19 cellular contexts compared by ENCODE assay signal in the genomic region with DNA sequence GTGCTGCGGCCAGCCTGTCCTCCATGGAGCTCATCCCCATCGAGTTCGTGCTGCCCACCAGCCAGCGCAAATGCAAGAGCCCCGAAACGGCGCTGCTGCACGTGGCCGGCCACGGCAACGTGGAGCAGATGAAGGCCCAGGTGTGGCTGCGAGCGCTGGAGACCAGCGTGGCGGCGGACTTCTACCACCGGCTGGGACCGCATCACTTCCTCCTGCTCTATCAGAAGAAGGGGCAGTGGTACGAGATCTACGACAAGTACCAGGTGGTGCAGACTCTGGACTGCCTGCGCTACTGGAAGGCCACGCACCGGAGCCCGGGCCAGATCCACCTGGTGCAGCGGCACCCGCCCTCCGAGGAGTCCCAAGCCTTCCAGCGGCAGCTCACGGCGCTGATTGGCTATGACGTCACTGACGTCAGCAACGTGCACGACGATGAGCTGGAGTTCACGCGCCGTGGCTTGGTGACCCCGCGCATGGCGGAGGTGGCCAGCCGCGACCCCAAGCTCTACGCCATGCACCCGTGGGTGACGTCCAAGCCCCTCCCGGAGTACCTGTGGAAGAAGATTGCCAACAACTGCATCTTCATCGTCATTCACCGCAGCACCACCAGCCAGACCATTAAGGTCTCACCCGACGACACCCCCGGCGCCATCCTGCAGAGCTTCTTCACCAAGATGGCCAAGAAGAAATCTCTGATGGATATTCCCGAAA. TPM values are rescaled to one million over a fixed set of nuclear protein-coding genes. Genes with fewer than 3 reads are reported as not detected.
DNase-seq lines count a peak whose midpoint lies in the region; ATAC-seq and TF ChIP-seq lines count a peak whose summit lies in the region.
"Had no signal": no experiment of that assay in that cellular context is flagged by ENCODE, and none has a peak within 500 bp of the region (broad histone marks: within the 10 kb centered on the region; RNA-seq: fewer than 3 reads in every experiment).

No MANE protein-coding gene starts in this region.

- H3K4me3 ChIP-seq in BLaER1 treated with 17β-estradiol and CSF1 and Interleukin-3, amounts not matched to agents 10 nM and 100 nM, result peak overlapping the region; percentile 69 to 91 (median 82)
- H3K4me3 ChIP-seq in GM06990 (replicated peaks; ENCODE audit: low read depth, low read length), result peak overlapping the region; percentile 65
- H3K4me3 ChIP-seq: colonic mucosa had no signal

- peaks cover 42% of the 10 kb centered on the region for H3K36me3 Mint-ChIP-seq in activated naive CD8-positive, alpha-beta T cell treated with anti-CD3 and anti-CD28 coated beads, Interleukin-2, amount 10 ng/mL, durations not matched to agents 7 days and 5 days
- peaks cover 17% of the 10 kb centered on the region for H3K36me3 Mint-ChIP-seq in natural killer cell treated with Interleukin-12 subunit alpha and Interleukin-12 subunit beta and Interleukin-15 and Interleukin-18, amount 100 ng/mL, for 72 hours

- H3K4me1 ChIP-seq in BLaER1 treated with 17β-estradiol and CSF1 and Interleukin-3, amounts not matched to agents 10 nM and 100 nM, result peaks cover 65 to 77% (median 74%) of the 10 kb centered on the region in 10 experiments
- H3K4me1 ChIP-seq: colonic mucosa had no signal

- ATAC-seq in activated naive CD8-positive, alpha-beta T cell treated with anti-CD3 and anti-CD28 coated beads, Interleukin-2, amount 10 ng/mL, durations not matched to agents 7 days and 5 days (ENCODE audit: low read depth), result no peak
- no peak for ATAC-seq in natural killer cell treated with Interleukin-12 subunit alpha and Interleukin-12 subunit beta and Interleukin-15 and Interleukin-18, amount 100 ng/mL, for 72 hours

- peak overlapping the region; percentile 58 for H3K4me3 Mint-ChIP-seq in activated naive CD8-positive, alpha-beta T cell treated with anti-CD3 and anti-CD28 coated beads, Interleukin-2, amount 10 ng/mL, durations not matched to agents 7 days and 5 days
- peak overlapping the region; percentile 95 for H3K4me3 Mint-ChIP-seq in natural killer cell treated with Interleukin-12 subunit alpha and Interleukin-12 subunit beta and Interleukin-15 and Interleukin-18, amount 100 ng/mL, for 72 hours

- H3K27ac ChIP-seq in BLaER1 treated with 17β-estradiol and CSF1 and Interleukin-3, amounts not matched to agents 10 nM and 100 nM, result peak overlapping the region; percentile 82 to 97 (median 93); a peak in 20 of 22 replicates
- H3K27ac ChIP-seq: colonic mucosa had no signal

- in situ Hi-C loops in GM13977 (cut with MboI; ENCODE audit: low pct_unique_long_range_greater_than_20kb, low sequenced_read_pairs, unreplicated experiment), result no loop called here

- no peaks in the 10 kb centered on the region for H3K27me3 ChIP-seq in BLaER1 treated with 17β-estradiol and CSF1 and Interleukin-3, amounts not matched to agents 10 nM and 100 nM
- no peaks in the 10 kb centered on the region for H3K27me3 ChIP-seq in GM06990 (replicated peaks; ENCODE audit: control insufficient read depth, insufficient read depth, low read length)
- H3K27me3 ChIP-seq: colonic mucosa had no signal

- peaks cover 35 to 57% (median 49%) of the 10 kb centered on the region in 11 experiments for H3K36me3 ChIP-seq in BLaER1 treated with 17β-estradiol and CSF1 and Interleukin-3, amounts not matched to agents 10 nM and 100 nM
- peaks cover 10% of the 10 kb centered on the region for H3K36me3 ChIP-seq in GM06990 (ENCODE audit: control insufficient read depth, insufficient read depth, low read length)
- H3K36me3 ChIP-seq: colonic mucosa had no signal

- peaks cover 0 to 33% (median 22%) of the 10 kb centered on the region in 11 experiments; a peak in 17 of 22 replicates for H3K9me3 ChIP-seq in BLaER1 treated with 17β-estradiol and CSF1 and Interleukin-3, amounts not matched to agents 10 nM and 100 nM (replicated peaks in 1 of 11)
- H3K9me3 ChIP-seq: colonic mucosa had no signal

- H4K20me1 ChIP-seq in BLaER1 treated with 17β-estradiol and CSF1 and Interleukin-3, amounts not matched to agents 10 nM and 100 nM, result peaks cover 0 to 25% (median 9%) of the 10 kb centered on the region in 11 experiments; a peak in 6 of 22 replicates

- H3K4me1 Mint-ChIP-seq in activated naive CD8-positive, alpha-beta T cell treated with anti-CD3 and anti-CD28 coated beads, Interleukin-2, amount 10 ng/mL, durations not matched to agents 7 days and 5 days, result peaks cover 52% of the 10 kb centered on the region
- peaks cover 59 to 63% of the 10 kb centered on the region in 2 donors for H3K4me1 Mint-ChIP-seq in natural killer cell treated with Interleukin-12 subunit alpha and Interleukin-12 subunit beta and Interleukin-15 and Interleukin-18, amount 100 ng/mL, for 72 hours (ENCODE audit: low read depth in 2 of 2)

- H3K9me3 Mint-ChIP-seq in activated naive CD8-positive, alpha-beta T cell treated with anti-CD3 and anti-CD28 coated beads, Interleukin-2, amount 10 ng/mL, durations not matched to agents 7 days and 5 days, result peaks cover under 1% of the 10 kb centered on the region
- H3K9me3 Mint-ChIP-seq in natural killer cell treated with Interleukin-12 subunit alpha and Interleukin-12 subunit beta and Interleukin-15 and Interleukin-18, amount 100 ng/mL, for 72 hours, result no peaks in the 10 kb centered on the region

- peak overlapping the region; percentile 82 to 92 (median 88) for H3K9ac ChIP-seq in BLaER1 treated with 17β-estradiol and CSF1 and Interleukin-3, amounts not matched to agents 10 nM and 100 nM

- H3K27me3 Mint-ChIP-seq in activated naive CD8-positive, alpha-beta T cell treated with anti-CD3 and anti-CD28 coated beads, Interleukin-2, amount 10 ng/mL, durations not matched to agents 7 days and 5 days, result no peaks in the 10 kb centered on the region
- no peaks in the 10 kb centered on the region for H3K27me3 Mint-ChIP-seq in natural killer cell treated with Interleukin-12 subunit alpha and Interleukin-12 subunit beta and Interleukin-15 and Interleukin-18, amount 100 ng/mL, for 72 hours

- H3K27ac Mint-ChIP-seq in activated naive CD8-positive, alpha-beta T cell treated with anti-CD3 and anti-CD28 coated beads, Interleukin-2, amount 10 ng/mL, durations not matched to agents 7 days and 5 days, result no peak overlapping the region
- peak overlapping the region; percentile 93 to 95 for H3K27ac Mint-ChIP-seq in natural killer cell treated with Interleukin-12 subunit alpha and Interleukin-12 subunit beta and Interleukin-15 and Interleukin-18, amount 100 ng/mL, for 72 hours

- peak overlapping the region; percentile 87 to 99 (median 93) for H3K4me2 ChIP-seq in BLaER1 treated with 17β-estradiol and CSF1 and Interleukin-3, amounts not matched to agents 10 nM and 100 nM

- POLR2A ChIA-PET in activated naive CD8-positive, alpha-beta T cell treated with anti-CD3 and anti-CD28 coated beads, Interleukin-2, amount 10 ng/mL, durations not matched to agents 7 days and 5 days (lab: Charles Lee), result interaction anchor here (0.5 to 2.8 kb wide), 2 partner anchors 82 to 301 kb away, joined by 4 to 11 read pairs; partner anchors contain the start of gene HBP1

- DNase-seq in GM06990 (ENCODE audit: extremely low read depth, insufficient read length) (no peak), GM13977 (ENCODE audit: low spot score) (no peak), NCI-H2196 treated with DMSO at 0.1 percent for 48 hours (lab: John Stamatoyannopoulos, UW; ENCODE audit: unreplicated experiment) (no peak), foreskin melanocyte (no peak)
- no peak for DNase-seq in activated naive CD8-positive, alpha-beta T cell treated with anti-CD3 and anti-CD28 coated beads, Interleukin-2, amount 10 ng/mL, durations not matched to agents 7 days and 5 days
- DNase-seq in natural killer cell treated with Interleukin-12 subunit alpha and Interleukin-12 subunit beta and Interleukin-15 and Interleukin-18, amount 100 ng/mL, for 72 hours (ENCODE audit: low spot score), result no peak
- DNase-seq: activated CD8-positive, alpha-beta memory T cell treated with anti-CD3 and anti-CD28 coated beads, Interleukin-2, amount 50 U/mL, for 48 hours; activated naive CD4-positive, alpha-beta T cell; colonic mucosa; DMS 273 treated with DMSO at 0.1 percent for 48 hours; midbrain; NCI-H1417; NCI-H2171; NCI-H748 treated with DMSO at 0.1 percent for 48 hours; nucleus accumbens; retina; stimulated activated CD4-positive, alpha-beta T cell treated with anti-CD3 and anti-CD28 coated beads, Interleukin-15, amount 100 ng/mL, for 24 hours; T1000 had no signal

- TF ChIP-seq CTCF in GM06990 (IDR thresholded peaks at IDR 0.05; ENCODE audit: insufficient read depth, low read length, poor library complexity, severe bottlenecking) (no peak), GM13977 (IDR thresholded peaks at IDR 0.05; ENCODE audit: extremely low read depth, insufficient read depth, missing control alignments) (no peak)

RNA-seq across cellular contexts. Expression of gene PIK3CG, which starts 2.7 kb away (rescaled TPM):
- 10 to 100 TPM; 54.1 to 55.9 TPM for total RNA-seq in activated naive CD8-positive, alpha-beta T cell treated with anti-CD3 and anti-CD28 coated beads, Interleukin-2, amount 10 ng/mL, durations not matched to agents 7 days and 5 days
- total RNA-seq in natural killer cell treated with Interleukin-12 subunit alpha and Interleukin-12 subunit beta and Interleukin-15 and Interleukin-18, amount 100 ng/mL, for 72 hours, result 10 to 100 TPM; 64.2 to 80.7 TPM
